ENCODE assay signal across 8 cellular contexts in genomic region chr3:196639517-196640500, GRCh38. TPM values are rescaled to one million over a fixed set of nuclear protein-coding genes. Genes with fewer than 3 reads are reported as not detected.
DNase-seq lines count a peak whose midpoint lies in the region; ATAC-seq and TF ChIP-seq lines count a peak whose summit lies in the region.

NRROS (plus strand) TSS chr3:196639694; CDS start chr3:196654540, 14,846 bp downstream.

- peaks cover 4 to 13% of the 10 kb centered on the region in 2 donors for H3K27me3 ChIP-seq in mucosa of rectum (ENCODE audit: control insufficient read depth in 2 of 2, insufficient read depth in 2 of 2, low read length in 2 of 2)

- H3K9me3 Mint-ChIP-seq in stimulated activated memory B cell treated with anti-CD40 and anti-IgM and Interleukin-4, amounts not matched to agents 10 μg/mL and 1 μg/mL and 100 μg/mL, for 72 hours, result no peaks in the 10 kb centered on the region

- peak within 1 kb of the TSS; percentile 55 to 64 for H3K9ac ChIP-seq in mucosa of rectum (ENCODE audit: low read depth in 1 of 2, low read length in 2 of 2)

- no peak for TF ChIP-seq CTCF in epithelial cell of proximal tubule (conservative IDR thresholded peaks at IDR 0.05; ENCODE audit: low read depth, low read length)

- peaks cover 85% of the 10 kb centered on the region for H3K4me1 Mint-ChIP-seq in stimulated activated memory B cell treated with anti-CD40 and anti-IgM and Interleukin-4, amounts not matched to agents 10 μg/mL and 1 μg/mL and 100 μg/mL, for 72 hours

- peak; percentile 38 for ATAC-seq in GM18502 (IDR thresholded peaks at IDR 0.05; ENCODE audit: poor library complexity, unreplicated experiment)
- ATAC-seq in HG03039 (IDR thresholded peaks at IDR 0.05; ENCODE audit: unreplicated experiment), result peak; percentile 26
- peak; percentile 80 for ATAC-seq in stimulated activated memory B cell treated with anti-CD40 and anti-IgM and Interleukin-4, amounts not matched to agents 10 μg/mL and 1 μg/mL and 100 μg/mL, for 72 hours

- no peaks in the 10 kb centered on the region for H3K27me3 Mint-ChIP-seq in stimulated activated memory B cell treated with anti-CD40 and anti-IgM and Interleukin-4, amounts not matched to agents 10 μg/mL and 1 μg/mL and 100 μg/mL, for 72 hours

- H3K4me3 ChIP-seq in epithelial cell of proximal tubule (ENCODE audit: low read depth, low read length), result peak within 1 kb of the TSS; percentile 59
- peak within 1 kb of the TSS; percentile 49 to 85 for H3K4me3 ChIP-seq in mucosa of rectum (ENCODE audit: low read length in 2 of 2)

- H3K9me3 ChIP-seq in mucosa of rectum (ENCODE audit: control insufficient read depth in 2 of 2, low read length in 2 of 2), result no peaks in the 10 kb centered on the region

- H3K27ac ChIP-seq in mucosa of rectum (ENCODE audit: low read depth in 2 of 2, low read length in 2 of 2), result peak within 1 kb of the TSS; percentile 50 to 62

- H3K36me3 Mint-ChIP-seq in stimulated activated memory B cell treated with anti-CD40 and anti-IgM and Interleukin-4, amounts not matched to agents 10 μg/mL and 1 μg/mL and 100 μg/mL, for 72 hours, result peaks cover 36% of the 10 kb centered on the region

- H3K27ac Mint-ChIP-seq in stimulated activated memory B cell treated with anti-CD40 and anti-IgM and Interleukin-4, amounts not matched to agents 10 μg/mL and 1 μg/mL and 100 μg/mL, for 72 hours, result peak within 1 kb of the TSS; percentile 92

- H3K4me3 Mint-ChIP-seq in stimulated activated memory B cell treated with anti-CD40 and anti-IgM and Interleukin-4, amounts not matched to agents 10 μg/mL and 1 μg/mL and 100 μg/mL, for 72 hours, result peak within 1 kb of the TSS; percentile 94

- H3K4me1 ChIP-seq in mucosa of rectum (ENCODE audit: control insufficient read depth in 2 of 2, insufficient read depth in 2 of 2, low read length in 2 of 2), result peaks cover 0 to 10% of the 10 kb centered on the region in 2 donors

- H3K36me3 ChIP-seq in mucosa of rectum (ENCODE audit: control insufficient read depth in 2 of 2, insufficient read depth in 2 of 2, low read length in 2 of 2), result no peaks in the 10 kb centered on the region

- DNase-seq in NCI-H774 (lab: John Stamatoyannopoulos, UW) (peak; percentile 63), epithelial cell of proximal tubule (ENCODE audit: low read depth) (no peak), epidermal melanocyte (ENCODE audit: insufficient read length, low spot score) (no peak)
- DNase-seq in activated CD8-positive, alpha-beta memory T cell treated with anti-CD3 and anti-CD28 coated beads, Interleukin-2, amount 50 U/mL, for 4 hours, result peak; percentile 58

RNA-seq across cellular contexts. Expression of gene NRROS, which starts in this region (rescaled TPM):
- 0.35 and 2.5 TPM in 2 replicates for total RNA-seq in epithelial cell of proximal tubule

Comparison
In these comparisons a context has a peak if more than half of its experiments do, and no peak if none do; other contexts are left out.
1. ATAC-seq: peak in every context shown above with its lines; median percentile 80 in stimulated activated memory B cell treated with anti-CD40 and anti-IgM and Interleukin-4, amounts not matched to agents 10 μg/mL and 1 μg/mL and 100 μg/mL, for 72 hours; 38 in GM18502; 26 in HG03039.
2. DNase-seq: peak in NCI-H774 (single experiment) and activated CD8-positive, alpha-beta memory T cell treated with anti-CD3 and anti-CD28 coated beads, Interleukin-2, amount 50 U/mL, for 4 hours (single experiment); none in epithelial cell of proximal tubule (single experiment) and epidermal melanocyte (single experiment).